ENCODE assay signal across 26 cellular contexts in the genomic region with DNA sequence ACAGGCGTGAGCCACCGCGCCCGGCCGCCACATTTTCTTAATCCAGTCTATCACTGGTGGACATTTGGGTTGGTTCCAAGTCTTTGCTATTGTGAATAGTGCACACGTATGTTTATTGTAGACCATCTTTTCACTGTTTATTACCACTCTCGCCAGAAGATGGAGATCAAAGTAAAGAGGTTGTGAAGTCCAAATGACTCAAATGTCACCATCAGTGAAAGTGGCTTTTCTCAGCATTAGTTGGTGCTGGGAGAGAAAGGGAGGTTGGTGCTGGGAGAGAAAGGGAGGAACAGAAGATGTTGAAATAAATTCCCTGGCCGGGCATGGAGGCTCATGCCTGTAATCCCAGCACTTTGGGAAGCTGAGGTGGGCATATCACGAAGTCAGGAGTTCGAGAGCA.
"Had no signal": no experiment of that assay in that cellular context is flagged by ENCODE, and none has a peak within 500 bp of the region (broad histone marks: within the 10 kb centered on the region; RNA-seq: fewer than 3 reads in every experiment).

No MANE protein-coding gene starts in this region.

- H3K9me3 ChIP-seq: adrenal gland, colonic mucosa, left lung, lower lobe of right lung, right atrium auricular region, tibial nerve had no signal

- H2AFZ ChIP-seq: parathyroid adenoma had no signal

- H3K36me3 ChIP-seq: adrenal gland, cardiac muscle cell, colonic mucosa, left lung, lower lobe of right lung, right atrium auricular region, tibial nerve had no signal

- H3K9ac ChIP-seq: parathyroid adenoma had no signal

- DNase-seq: activated CD4-positive, alpha-beta memory T cell treated with anti-CD3 and anti-CD28 coated beads for 36 hours; activated CD4-positive, alpha-beta T cell treated with anti-CD3 and anti-CD28 coated beads for 48 hours; activated CD8-positive, alpha-beta memory T cell treated with anti-CD3 and anti-CD28 coated beads, Interleukin-2, amount 50 U/mL, for 4 hours; activated effector memory CD4-positive, alpha-beta T cell treated with anti-CD3 and anti-CD28 coated beads, Interleukin-2, amount 50 U/mL, for 16 hours; activated naive CD4-positive, alpha-beta T cell treated with anti-CD3 and anti-CD28 coated beads for 36 hours; activated naive CD8-positive, alpha-beta T cell treated with anti-CD3 and anti-CD28 coated beads for 36 hours; activated T-cell treated with anti-CD3 and anti-CD28 coated beads, Interleukin-2, amount 50 U/mL, for 1 hour; adrenal gland; aorta; cerebellar nuclear complex; colonic mucosa; dorsolateral prefrontal cortex; effector memory CD4-positive, alpha-beta T cell; glutamatergic neuron; left lung; lower lobe of right lung; mesenchymal stem cell; naive thymus-derived CD8-positive, alpha-beta T cell; occipital lobe; stimulated activated CD4-positive, alpha-beta T cell treated with anti-CD3 and anti-CD28 coated beads, Interleukin-2, amount 100 ng/mL, for 48 hours; stimulated activated naive CD4-positive, alpha-beta T cell treated with Interleukin-2 at 50 U/mL for 16 hours had no signal

- H3K79me2 ChIP-seq: parathyroid adenoma had no signal

- H3K4me1 ChIP-seq: adrenal gland, colonic mucosa, left lung, lower lobe of right lung, parathyroid adenoma, right atrium auricular region, tibial nerve had no signal

- H3K27ac ChIP-seq: adrenal gland, cardiac muscle cell, colonic mucosa, dorsolateral prefrontal cortex, left lung, lower lobe of right lung, parathyroid adenoma, right atrium auricular region, tibial nerve, VCaP had no signal

- ATAC-seq: left lung; lower lobe of right lung; naive thymus-derived CD8-positive, alpha-beta T cell had no signal

- H3K27me3 ChIP-seq: adrenal gland, colonic mucosa, right atrium auricular region had no signal

- H3K4me3 ChIP-seq: adrenal gland, cardiac muscle cell, colonic mucosa, dorsolateral prefrontal cortex, left lung, lower lobe of right lung, right atrium auricular region, tibial nerve had no signal
